ENCODE assay signal across 23 cellular contexts in the genomic region with DNA sequence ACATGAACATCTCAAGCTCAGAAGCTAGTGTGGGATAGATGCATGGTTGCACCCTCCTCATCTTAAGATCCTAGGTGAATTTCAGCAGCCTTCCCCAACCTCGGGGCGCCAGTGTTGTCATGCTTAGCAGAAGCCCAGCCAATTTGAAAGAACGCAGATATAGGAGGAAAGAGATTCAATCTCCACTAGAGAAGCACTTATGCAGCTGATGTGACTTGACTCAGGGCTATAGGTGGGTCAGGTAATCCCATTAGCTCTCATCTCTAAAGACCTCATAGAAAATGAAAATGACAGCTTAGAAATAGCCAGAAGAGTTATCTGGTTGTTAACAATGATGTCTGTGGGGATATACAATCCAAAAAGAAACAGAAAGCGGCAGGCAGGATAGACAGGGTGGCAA.
"Had no signal": no experiment of that assay in that cellular context is flagged by ENCODE, and none has a peak within 500 bp of the region (broad histone marks: within the 10 kb centered on the region; RNA-seq: fewer than 3 reads in every experiment).

No MANE protein-coding gene starts in this region.

- H3K4me3 Mint-ChIP-seq: activated CD4-positive, alpha-beta memory T cell treated with anti-CD3 and anti-CD28 coated beads, Interleukin-2, amount 10 ng/mL, durations not matched to agents 7 days and 5 days; activated CD4-positive, alpha-beta T cell treated with anti-CD3 and anti-CD28 coated beads, Interleukin-2, amount 10 ng/mL, durations not matched to agents 24 days and 14 days; activated naive CD4-positive, alpha-beta T cell treated with anti-CD3 and anti-CD28 coated beads, Interleukin-2, amount 10 ng/mL, durations not matched to agents 7 days and 5 days; memory B cell; natural killer cell treated with Interleukin-12 subunit alpha and Interleukin-12 subunit beta and Interleukin-15 and Interleukin-18, amount 100 ng/mL, for 72 hours; type B pancreatic cell had no signal

- ATAC-seq: activated CD4-positive, CD25-positive, alpha-beta regulatory T cell treated with anti-CD3 and anti-CD28 coated beads, Interleukin-2, amount 50 U/mL, for 24 hours; heart right ventricle; natural killer cell treated with Interleukin-12 subunit alpha and Interleukin-12 subunit beta and Interleukin-15 and Interleukin-18, amount 100 ng/mL, for 72 hours had no signal

- H3K4me3 ChIP-seq: cardiac muscle cell, heart right ventricle, spleen, thoracic aorta, vagina had no signal

- H3K36me3 Mint-ChIP-seq: activated naive CD4-positive, alpha-beta T cell treated with anti-CD3 and anti-CD28 coated beads, Interleukin-2, amount 10 ng/mL, durations not matched to agents 7 days and 5 days; memory B cell; natural killer cell treated with Interleukin-12 subunit alpha and Interleukin-12 subunit beta and Interleukin-15 and Interleukin-18, amount 100 ng/mL, for 72 hours; type B pancreatic cell had no signal

- H3K27me3 Mint-ChIP-seq: activated CD4-positive, alpha-beta memory T cell treated with anti-CD3 and anti-CD28 coated beads, Interleukin-2, amount 10 ng/mL, durations not matched to agents 7 days and 5 days; activated CD4-positive, alpha-beta T cell treated with anti-CD3 and anti-CD28 coated beads, Interleukin-2, amount 10 ng/mL, durations not matched to agents 24 days and 14 days; activated naive CD4-positive, alpha-beta T cell treated with anti-CD3 and anti-CD28 coated beads, Interleukin-2, amount 10 ng/mL, durations not matched to agents 7 days and 5 days; natural killer cell treated with Interleukin-12 subunit alpha and Interleukin-12 subunit beta and Interleukin-15 and Interleukin-18, amount 100 ng/mL, for 72 hours; progenitor cell of endocrine pancreas had no signal

- H3K27ac ChIP-seq: cardiac muscle cell, epithelial cell of prostate, heart right ventricle, spleen, thoracic aorta, vagina, VCaP had no signal

- H3K27me3 ChIP-seq: cardiac muscle cell, heart right ventricle, spleen, vagina had no signal

- H3K4me1 Mint-ChIP-seq: activated CD4-positive, alpha-beta T cell treated with anti-CD3 and anti-CD28 coated beads, Interleukin-2, amount 10 ng/mL, durations not matched to agents 24 days and 14 days; activated naive CD4-positive, alpha-beta T cell treated with anti-CD3 and anti-CD28 coated beads, Interleukin-2, amount 10 ng/mL, durations not matched to agents 7 days and 5 days had no signal

- DNase-seq: activated CD4-positive, alpha-beta memory T cell treated with anti-CD3 and anti-CD28 coated beads, Interleukin-2, amount 10 ng/mL, durations not matched to agents 7 days and 5 days; activated CD4-positive, alpha-beta T cell treated with anti-CD3 and anti-CD28 coated beads, Interleukin-2, amount 10 ng/mL, durations not matched to agents 24 days and 14 days; activated effector memory CD4-positive, alpha-beta T cell treated with anti-CD3 and anti-CD28 coated beads, Interleukin-2, amount 50 U/mL, for 16 hours; activated naive CD4-positive, alpha-beta T cell treated with anti-CD3 and anti-CD28 coated beads, Interleukin-2, amount 10 ng/mL, durations not matched to agents 7 days and 5 days; amygdala; cortex of kidney; heart right ventricle; islet precursor cell; left cardiac atrium; retina; spleen; stimulated activated CD4-positive, alpha-beta T cell treated with anti-CD3 and anti-CD28 coated beads, Interleukin-4, amount 100 ng/mL, for 1 hour; stimulated activated naive CD4-positive, alpha-beta T cell had no signal

- H3K27ac Mint-ChIP-seq: activated CD4-positive, alpha-beta memory T cell treated with anti-CD3 and anti-CD28 coated beads, Interleukin-2, amount 10 ng/mL, durations not matched to agents 7 days and 5 days; activated CD4-positive, alpha-beta T cell treated with anti-CD3 and anti-CD28 coated beads, Interleukin-2, amount 10 ng/mL, durations not matched to agents 24 days and 14 days; activated naive CD4-positive, alpha-beta T cell treated with anti-CD3 and anti-CD28 coated beads, Interleukin-2, amount 10 ng/mL, durations not matched to agents 7 days and 5 days; memory B cell; natural killer cell treated with Interleukin-12 subunit alpha and Interleukin-12 subunit beta and Interleukin-15 and Interleukin-18, amount 100 ng/mL, for 72 hours; progenitor cell of endocrine pancreas; type B pancreatic cell had no signal

- H3K9me3 ChIP-seq: thoracic aorta, vagina had no signal

- H3K4me1 ChIP-seq: heart right ventricle, spleen, vagina had no signal

- H3K36me3 ChIP-seq: cardiac muscle cell, heart right ventricle, spleen, thoracic aorta, vagina had no signal
